1 cellular context compared by ENCODE assay signal in genomic region chr16:46975165-46975564, GRCh38.
TF ChIP-seq lines count a peak whose summit lies in the region.

No MANE protein-coding gene starts in this region.

TF ChIP-seq in GM12878, 131 proteins besides CTCF, POLR2A, EP300 and RAD21:
- TF ChIP-seq ZNF274 (IDR thresholded peaks at IDR 0.05; ENCODE audit: insufficient read depth, insufficient read length) (no peak), ZNF24 (IDR thresholded peaks at IDR 0.05) (no peak), NBN (IDR thresholded peaks at IDR 0.05) (no peak), LARP7 (IDR thresholded peaks at IDR 0.05) (no peak), ZBTB40 (IDR thresholded peaks at IDR 0.05; ENCODE audit: borderline replicate concordance) (no peak), PKNOX1 (IDR thresholded peaks at IDR 0.05) (no peak), KAT2A (conservative IDR thresholded peaks at IDR 0.05; ENCODE audit: control insufficient read depth, low read depth, low read length) (no peak)
